1 cellular context compared by ENCODE assay signal in genomic region chr19:39415111-39416046, GRCh38.
TF ChIP-seq lines count a peak whose summit lies in the region.

No MANE protein-coding gene starts in this region.

TF ChIP-seq in HepG2, 621 proteins besides CTCF, POLR2A, EP300 and RAD21:
- TF ChIP-seq ZBTB2 (CRISPR knock-in tag; IDR thresholded peaks at IDR 0.05; ENCODE audit: low read depth) (no peak), HNRNPL (IDR thresholded peaks at IDR 0.05; ENCODE audit: low read depth, low read length) (peak; percentile 55; the same call in 1 of the 2 replicates), ZNF280B (CRISPR knock-in tag; IDR thresholded peaks at IDR 0.05; ENCODE audit: borderline replicate concordance) (peak; percentile 28; the same call in 1 of the 2 replicates)
